Comparison of ENCODE assay signal across 8 cellular contexts in the genomic region with DNA sequence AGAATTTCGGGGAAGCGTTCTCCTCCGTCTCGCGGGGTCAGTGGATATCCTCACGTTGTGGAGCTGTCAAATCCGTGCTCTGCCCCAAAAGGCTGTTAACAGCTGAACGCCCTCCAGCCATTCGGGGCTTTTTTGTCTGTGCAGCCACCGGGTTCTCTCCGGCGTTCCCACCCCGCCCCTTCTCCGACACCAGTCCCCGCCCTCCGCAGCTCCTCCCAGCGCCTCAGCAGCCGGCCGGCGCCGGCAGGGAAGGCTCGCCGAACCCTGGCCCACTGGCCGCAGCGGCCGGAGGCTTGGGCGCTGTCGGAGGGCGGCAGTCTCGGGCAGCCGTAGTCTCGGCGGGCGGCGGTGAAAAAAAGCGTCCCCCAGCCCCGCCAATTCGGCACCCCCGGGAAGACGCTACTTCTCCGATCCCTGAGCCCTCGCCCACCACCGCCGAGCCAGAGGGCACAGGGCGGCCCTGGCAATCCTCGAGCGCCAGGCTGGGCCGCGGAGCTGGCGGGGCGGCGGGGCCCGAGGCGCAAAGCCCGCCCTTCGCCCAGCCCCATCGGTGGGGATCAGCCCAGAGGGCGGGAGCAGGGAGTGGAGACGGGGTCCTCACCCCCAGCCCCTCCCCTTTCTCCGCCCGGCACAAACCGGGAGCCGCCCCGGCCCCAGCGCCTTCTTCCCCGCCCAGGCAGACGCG. TPM values are rescaled to one million over a fixed set of nuclear protein-coding genes. Genes with fewer than 3 reads are reported as not detected.
DNase-seq lines count a peak whose midpoint lies in the region; ATAC-seq and TF ChIP-seq lines count a peak whose summit lies in the region.

A gene (minus strand): TSS at position 496 of the 685 bp plus-strand sequence. CDS start 773 bp downstream, outside the sequence.

- WGBS in esophagus muscularis mucosa = 0% methylated on average over 11 of the region's 68 CpGs

- intact Hi-C loops in esophagus muscularis mucosa (cut with DNase I) = loop anchor here (10.0 kb wide), 1 partner anchor 290 kb away; a partner anchor contains a TSS

- DNase-seq in DMS79 (lab: John Stamatoyannopoulos, UW) (peak; percentile 76), Peyer's patch (peak; percentile 92 to 98 (median 96)), esophagus muscularis mucosa (ENCODE audit: extremely low spot score) (peak; percentile 96), myocyte (ENCODE audit: low read depth) (peak; percentile 96)
- peak; percentile 71 for DNase-seq in Jurkat, Clone E6-1 (ENCODE audit: low read depth, low spot score)
- peak; percentile 88 to 91 for DNase-seq in activated T-cell treated with anti-CD3 and anti-CD28 coated beads, Interleukin-2, amount 50 U/mL, for 48 hours
- peak; percentile 71 to 80 for DNase-seq in stimulated activated CD8-positive, alpha-beta memory T cell treated with anti-CD3 and anti-CD28 coated beads, Interleukin-7, amount 100 ng/mL, for 4 hours (ENCODE audit: low read depth in 2 of 2)

- H3K9me3 ChIP-seq in Peyer's patch = no peaks in the 10 kb centered on the region
- no peaks in the 10 kb centered on the region for H3K9me3 ChIP-seq in esophagus muscularis mucosa

- TF ChIP-seq EP300 in esophagus muscularis mucosa (IDR thresholded peaks at IDR 0.05) = no peak

- peak within 1 kb of the TSS; percentile 83 for H3K4me3 ChIP-seq in Jurkat, Clone E6-1 (ENCODE audit: low read length)
- H3K4me3 ChIP-seq in Peyer's patch (peak within 1 kb of the TSS; percentile 62 to 79 (median 74)), esophagus muscularis mucosa (peak within 1 kb of the TSS; percentile 75 to 86 (median 80))

- peak; percentile 68 for ATAC-seq in GM21717 (IDR thresholded peaks at IDR 0.05; ENCODE audit: unreplicated experiment)

- H3K27me3 ChIP-seq in Peyer's patch = no peaks in the 10 kb centered on the region
- no peaks in the 10 kb centered on the region for H3K27me3 ChIP-seq in esophagus muscularis mucosa

- TF ChIP-seq POLR2A in Peyer's patch (IDR thresholded peaks at IDR 0.05) = peak; percentile 96 to 97
- peak; percentile 79 for TF ChIP-seq POLR2A in esophagus muscularis mucosa (IDR thresholded peaks at IDR 0.05; ENCODE audit: low read depth)

- peak in 2 of 6 experiments; percentile 12 to 23 for TF ChIP-seq CTCF in Peyer's patch (IDR thresholded peaks at IDR 0.05)
- no peak for TF ChIP-seq CTCF in esophagus muscularis mucosa (IDR thresholded peaks at IDR 0.05)

- H3K4me1 ChIP-seq in Peyer's patch (peaks cover 0 to 43% (median 3%) of the 10 kb centered on the region in 4 donors), esophagus muscularis mucosa (peaks cover 25 to 45% (median 40%) of the 10 kb centered on the region in 4 donors)

- H3K36me3 ChIP-seq in Peyer's patch (no peaks in the 10 kb centered on the region), esophagus muscularis mucosa (no peaks in the 10 kb centered on the region)

- peak within 1 kb of the TSS; percentile 97 to 99 (median 98) for H3K27ac ChIP-seq in Peyer's patch
- H3K27ac ChIP-seq in esophagus muscularis mucosa (replicated peaks in 1 of 4) = peak within 1 kb of the TSS; percentile 98 to 99 (median 98)

RNA-seq across cellular contexts. Expression of the gene that starts here (rescaled TPM):
- polyA plus RNA-seq in Jurkat, Clone E6-1 (2012; ENCODE audit: insufficient read depth, insufficient read length) = 5.3 TPM
- total RNA-seq in Peyer's patch (10 to 100 TPM; 22.8 to 87.5 (median 43.4) TPM), esophagus muscularis mucosa (10 to 100 TPM; 50.7 to 80.9 (median 61.8) TPM), myocyte (48.5 and 50.0 TPM in 2 replicates)
- 20.6 TPM for polyA plus RNA-seq in myocyte (2012)

Comparison
In these comparisons a context has a peak if more than half of its experiments do, and no peak if none do; other contexts are left out.
1. Peak in every context shown above with its lines: DNase-seq, ATAC-seq, H3K4me3 ChIP-seq and H3K27ac ChIP-seq.